ENCODE assay signal across 12 cellular contexts in the genomic region with DNA sequence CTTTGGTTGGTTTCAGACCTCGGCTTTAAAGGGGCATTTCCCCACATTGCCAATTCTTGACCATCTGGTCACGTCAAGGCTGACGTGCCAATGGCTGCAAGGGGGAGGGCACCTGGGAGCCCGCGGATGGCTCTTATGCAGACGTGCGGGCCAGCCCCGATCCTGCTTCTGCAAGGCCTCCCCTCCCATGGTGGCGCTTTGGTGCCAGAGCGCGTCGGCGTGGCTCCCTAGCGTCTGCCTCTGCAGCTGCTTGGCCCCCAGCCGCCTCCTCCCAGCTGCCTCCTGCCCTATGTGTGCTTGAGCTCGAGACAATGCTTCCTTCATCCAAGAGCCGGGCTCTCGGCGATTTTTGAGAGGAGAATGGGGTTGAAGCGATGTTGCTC. TPM values are rescaled to one million over a fixed set of nuclear protein-coding genes. Genes with fewer than 3 reads are reported as not detected.
DNase-seq lines count a peak whose midpoint lies in the region; ATAC-seq, FAIRE-seq and TF ChIP-seq lines count a peak whose summit lies in the region.
"Had no signal": no experiment of that assay in that cellular context is flagged by ENCODE, and none has a peak within 500 bp of the region (broad histone marks: within the 10 kb centered on the region; RNA-seq: fewer than 3 reads in every experiment).

No MANE protein-coding gene starts in this region.

- no peak overlapping the region for H3K18ac ChIP-seq in mesenchymal stem cell (ENCODE audit: low read depth in 1 of 2, low read length in 2 of 2)

- no peak overlapping the region for H3K14ac ChIP-seq in mesenchymal stem cell (ENCODE audit: low read length in 2 of 2)

- no peak for TF ChIP-seq RAD21 in K562 (CRISPR knock-in tag; conservative IDR thresholded peaks at IDR 0.05 in 1 of 2, IDR thresholded peaks at IDR 0.05 in 1 of 2)

- POLR2A ChIA-PET in activated CD4-positive, alpha-beta memory T cell treated with anti-CD3 and anti-CD28 coated beads, Interleukin-2, amount 10 ng/mL, durations not matched to agents 7 days and 5 days (lab: Charles Lee): interaction anchor here (2.8 to 3.0 kb wide), 3 partner anchors 23 to 43 kb away, joined by 30 to 48 read pairs (median 36); no protein-coding TSS in a partner anchor
- POLR2A ChIA-PET in activated CD4-positive, alpha-beta memory T cell treated with anti-CD3 and anti-CD28 coated beads for 36 hours (lab: Charles Lee): interaction anchor here (2.2 to 2.6 kb wide), 2 partner anchors 33 to 43 kb away, joined by 9 to 16 read pairs; no protein-coding TSS in a partner anchor
- POLR2A ChIA-PET in K562 (lab: Yijun Ruan, JAX): interaction anchor here (0.6 to 2.0 kb wide), 2 partner anchors 18 to 62 kb away, joined by 3 to 5 read pairs; no protein-coding TSS in a partner anchor

- intact Hi-C loops in activated CD4-positive, alpha-beta memory T cell treated with anti-CD3 and anti-CD28 coated beads for 36 hours (cut with micrococcal nuclease): no loop called here
- intact Hi-C loops in K562 (cut with micrococcal nuclease): no loop called here

- H2BK5ac ChIP-seq in mesenchymal stem cell (ENCODE audit: low read depth, low read length, poor library complexity, severe bottlenecking): no peak overlapping the region

- peaks cover 45% of the 10 kb centered on the region for H3K36me3 Mint-ChIP-seq in activated CD4-positive, alpha-beta memory T cell treated with anti-CD3 and anti-CD28 coated beads, Interleukin-2, amount 10 ng/mL, durations not matched to agents 7 days and 5 days (ENCODE audit: low read depth)
- peaks cover 20% of the 10 kb centered on the region for H3K36me3 Mint-ChIP-seq in activated CD4-positive, alpha-beta memory T cell treated with anti-CD3 and anti-CD28 coated beads for 36 hours
- H3K36me3 Mint-ChIP-seq in osteocyte (ENCODE audit: unreplicated experiment): peaks cover 6% of the 10 kb centered on the region

- no peak for FAIRE-seq in K562 (lab: Jason Lieb, UNC)
- FAIRE-seq: A204.1 had no signal

- peaks cover 26% of the 10 kb centered on the region for H4K20me1 ChIP-seq in K562 (replicated peaks; ENCODE audit: control insufficient read depth, insufficient read depth, low read length)

- H2BK12ac ChIP-seq in mesenchymal stem cell (ENCODE audit: low read length in 2 of 2): no peak overlapping the region

- H3K79me1 ChIP-seq in mesenchymal stem cell (replicated peaks; ENCODE audit: low read length, poor library complexity, severe bottlenecking): peaks cover 4% of the 10 kb centered on the region

- H3K4me3 Mint-ChIP-seq in activated CD4-positive, alpha-beta memory T cell treated with anti-CD3 and anti-CD28 coated beads, Interleukin-2, amount 10 ng/mL, durations not matched to agents 7 days and 5 days: peak overlapping the region; percentile 24
- no peak overlapping the region for H3K4me3 Mint-ChIP-seq in activated CD4-positive, alpha-beta memory T cell treated with anti-CD3 and anti-CD28 coated beads for 36 hours
- no peak overlapping the region for H3K4me3 Mint-ChIP-seq in osteocyte (ENCODE audit: unreplicated experiment)

- H3K36me3 ChIP-seq in K562 (ENCODE audit: control insufficient read depth, insufficient read depth, low read length) (peaks cover 10% of the 10 kb centered on the region; the same call in 2 of the 3 replicates), mesenchymal stem cell (ENCODE audit: control insufficient read depth in 1 of 2, insufficient read depth in 2 of 2, low read depth in 1 of 2, low read length in 2 of 2) (peaks cover 6 to 33% of the 10 kb centered on the region in 2 experiments)

- in situ Hi-C loops in K562 (cut with MboI): no loop called here

- TF ChIP-seq CTCF in K562 (IDR thresholded peaks at IDR 0.05 in 2 of 3, conservative IDR thresholded peaks at IDR 0.05 in 1 of 3; ENCODE audit: insufficient read depth in 2 of 3, low read depth in 1 of 3, low read length in 3 of 3) (no peak), osteocyte (IDR thresholded peaks at IDR 0.05) (no peak)

- no peak overlapping the region for H4K8ac ChIP-seq in mesenchymal stem cell (ENCODE audit: low read length)

- H2AK5ac ChIP-seq in mesenchymal stem cell (ENCODE audit: low read length, severe bottlenecking): no peak overlapping the region

- peaks cover 42% of the 10 kb centered on the region for H3K4me1 Mint-ChIP-seq in activated CD4-positive, alpha-beta memory T cell treated with anti-CD3 and anti-CD28 coated beads, Interleukin-2, amount 10 ng/mL, durations not matched to agents 7 days and 5 days
- peaks cover 52% of the 10 kb centered on the region for H3K4me1 Mint-ChIP-seq in activated CD4-positive, alpha-beta memory T cell treated with anti-CD3 and anti-CD28 coated beads for 36 hours (ENCODE audit: low read depth)
- peaks cover 39% of the 10 kb centered on the region for H3K4me1 Mint-ChIP-seq in osteocyte (ENCODE audit: unreplicated experiment)

- no peak overlapping the region for H3K4me2 ChIP-seq in K562 (ENCODE audit: insufficient read depth, low read length)
- no peak overlapping the region for H3K4me2 ChIP-seq in mesenchymal stem cell (ENCODE audit: low read length, poor library complexity, severe bottlenecking)

- peak overlapping the region; percentile 3 for H4K91ac ChIP-seq in mesenchymal stem cell (ENCODE audit: low read length)

- no peak overlapping the region for H3K23ac ChIP-seq in mesenchymal stem cell (ENCODE audit: low read length in 2 of 2)

- no peaks in the 10 kb centered on the region for H3K27me3 Mint-ChIP-seq in activated CD4-positive, alpha-beta memory T cell treated with anti-CD3 and anti-CD28 coated beads, Interleukin-2, amount 10 ng/mL, durations not matched to agents 7 days and 5 days
- H3K27me3 Mint-ChIP-seq in activated CD4-positive, alpha-beta memory T cell treated with anti-CD3 and anti-CD28 coated beads for 36 hours: no peaks in the 10 kb centered on the region
- H3K27me3 Mint-ChIP-seq in osteocyte (ENCODE audit: unreplicated experiment): no peaks in the 10 kb centered on the region

- no peak overlapping the region for H2BK120ac ChIP-seq in mesenchymal stem cell (ENCODE audit: low read depth, low read length)

- H3K27me3 ChIP-seq in K562 (ENCODE audit: control insufficient read depth in 2 of 2, insufficient read depth in 2 of 2, low read length in 2 of 2) (no peaks in the 10 kb centered on the region), mesenchymal stem cell (ENCODE audit: control insufficient read depth in 1 of 2, insufficient read depth in 1 of 2, low read length in 2 of 2) (no peaks in the 10 kb centered on the region)

- H3K27ac ChIP-seq in K562 (ENCODE audit: extremely low read depth, low read depth, low read length): peak overlapping the region; percentile 85; the same call in 1 of the 3 replicates
- H3K27ac ChIP-seq in mesenchymal stem cell (ENCODE audit: low read length, poor library complexity, severe bottlenecking): no peak overlapping the region

- H2AFZ ChIP-seq in K562 (ENCODE audit: low read depth, low read length): no peak overlapping the region
- no peak overlapping the region for H2AFZ ChIP-seq in mesenchymal stem cell (ENCODE audit: low read depth, low read length)

- TF ChIP-seq POLR2A in K562 (conservative IDR thresholded peaks at IDR 0.05): no peak

- H3K9me1 ChIP-seq in K562 (ENCODE audit: control insufficient read depth, insufficient read depth, low read length): peaks cover 16% of the 10 kb centered on the region

- H3K9ac ChIP-seq in K562 (ENCODE audit: insufficient read depth in 1 of 2, low read depth in 2 of 2, low read length in 2 of 2): 0 out of 4 replicates have a peak overlapping the region, but pooled peaks of 1 of the 2 experiments have one; percentile 3
- peak overlapping the region; percentile 3 for H3K9ac ChIP-seq in mesenchymal stem cell (ENCODE audit: low read length)

- H3K4me3 ChIP-seq in K562 (no peak overlapping the region), mesenchymal stem cell (ENCODE audit: insufficient read depth in 1 of 2, low read depth in 1 of 2, low read length in 2 of 2) (peak overlapping the region in 1 of 2 experiments; percentile 62)

- no TSS peak for BruUV-seq in K562 (replicated peaks; lab: Mats Ljungman, UMichigan)

- H3K4ac ChIP-seq in mesenchymal stem cell (ENCODE audit: low read depth in 1 of 2, low read length in 2 of 2): no peak overlapping the region

- H3K9me3 Mint-ChIP-seq in activated CD4-positive, alpha-beta memory T cell treated with anti-CD3 and anti-CD28 coated beads, Interleukin-2, amount 10 ng/mL, durations not matched to agents 7 days and 5 days: peaks cover 17% of the 10 kb centered on the region
- H3K9me3 Mint-ChIP-seq in activated CD4-positive, alpha-beta memory T cell treated with anti-CD3 and anti-CD28 coated beads for 36 hours: no peaks in the 10 kb centered on the region
- no peaks in the 10 kb centered on the region for H3K9me3 Mint-ChIP-seq in osteocyte (ENCODE audit: unreplicated experiment)

- no peak for TF ChIP-seq EP300 in K562 (IDR thresholded peaks at IDR 0.05; ENCODE audit: low read length)

- H3K27ac Mint-ChIP-seq in activated CD4-positive, alpha-beta memory T cell treated with anti-CD3 and anti-CD28 coated beads, Interleukin-2, amount 10 ng/mL, durations not matched to agents 7 days and 5 days: no peak overlapping the region
- H3K27ac Mint-ChIP-seq in activated CD4-positive, alpha-beta memory T cell treated with anti-CD3 and anti-CD28 coated beads for 36 hours: no peak overlapping the region
- H3K27ac Mint-ChIP-seq in osteocyte (ENCODE audit: unreplicated experiment): no peak overlapping the region

- DNase-seq in activated CD4-positive, alpha-beta memory T cell treated with anti-CD3 and anti-CD28 coated beads, Interleukin-2, amount 10 ng/mL, durations not matched to agents 7 days and 5 days: no peak
- no peak for DNase-seq in activated CD4-positive, alpha-beta memory T cell treated with anti-CD3 and anti-CD28 coated beads for 36 hours
- DNase-seq in K562 (ENCODE audit: extremely low read depth in 1 of 4, low spot score in 3 of 4) (no peak), mesenchymal stem cell (no peak), superior temporal gyrus (ENCODE audit: extremely low spot score) (peak; percentile 93), DMS53 (lab: John Stamatoyannopoulos, UW) (no peak), osteocyte (ENCODE audit: extremely low spot score, unreplicated experiment) (no peak)
- DNase-seq: NCI-H69; stimulated activated CD4-positive, alpha-beta T cell treated with anti-CD3 and anti-CD28 coated beads, Interleukin-12 subunit alpha, Interleukin-12 subunit beta, amount 100 ng/mL, for 4 hours; T1000 had no signal

- H3K9me3 ChIP-seq in K562 (replicated peaks; ENCODE audit: control insufficient read depth, insufficient read depth, low read depth, low read length): peaks cover 14% of the 10 kb centered on the region
- H3K9me3 ChIP-seq in mesenchymal stem cell (ENCODE audit: control insufficient read depth, low read length): no peaks in the 10 kb centered on the region

- H3K4me1 ChIP-seq in K562 (replicated peaks in 1 of 2; ENCODE audit: control insufficient read depth in 2 of 2, insufficient read depth in 2 of 2, low read length in 2 of 2) (peaks cover 20 to 44% of the 10 kb centered on the region in 2 experiments), mesenchymal stem cell (ENCODE audit: control insufficient read depth, insufficient read depth, low read depth, low read length) (peaks cover 20% of the 10 kb centered on the region)

- 83% methylated on average over 18 of the region's 20 CpGs for WGBS in K562 (ENCODE audit: insufficient coverage, low coverage, missing lambda C conversion rate)
- WGBS in mesenchymal stem cell: 97% methylated on average over 20 of the region's 20 CpGs

- CTCF ChIA-PET in activated CD4-positive, alpha-beta memory T cell treated with anti-CD3 and anti-CD28 coated beads, Interleukin-2, amount 10 ng/mL, durations not matched to agents 7 days and 5 days (lab: Charles Lee): interaction anchor here (1.3 kb wide), 1 partner anchor 124 kb away, joined by 4 read pairs; no protein-coding TSS in a partner anchor
- CTCF ChIA-PET in activated CD4-positive, alpha-beta memory T cell treated with anti-CD3 and anti-CD28 coated beads for 36 hours (lab: Charles Lee): interaction anchor here (1.0 kb wide), 1 partner anchor 27 kb away, joined by 3 read pairs; no protein-coding TSS in a partner anchor
- CTCF ChIA-PET in K562 (lab: Yijun Ruan, JAX; ENCODE audit: low intra/inter-chr PET ratio): no interaction called here

- peaks cover 97% of the 10 kb centered on the region for H3K79me2 ChIP-seq in K562 (ENCODE audit: control insufficient read depth, insufficient read depth, low read length)

- ATAC-seq in K562: no peak
- ATAC-seq in GM19463 (IDR thresholded peaks at IDR 0.05; ENCODE audit: unreplicated experiment): no peak

- H2BK15ac ChIP-seq in mesenchymal stem cell (ENCODE audit: low read depth, poor library complexity, severe bottlenecking): no peak overlapping the region

RNA-seq across cellular contexts. Expression of a gene that starts 29.1 kb away (rescaled TPM):
- total RNA-seq in activated CD4-positive, alpha-beta memory T cell treated with anti-CD3 and anti-CD28 coated beads, Interleukin-2, amount 10 ng/mL, durations not matched to agents 7 days and 5 days: 10 to 100 TPM; 58.0 to 61.5 TPM
- 10 to 100 TPM; 28.3 to 28.9 TPM for total RNA-seq in activated CD4-positive, alpha-beta memory T cell treated with anti-CD3 and anti-CD28 coated beads for 36 hours
- total RNA-seq in K562 (2011; cell fraction: chromatin; rRNA removed; ENCODE audit: low replicate concordance): 25.0 and 40.0 TPM in 2 replicates
- 28.2 and 34.2 TPM in 2 replicates for total RNA-seq in K562 (2011; cell fraction: nucleolus; rRNA removed)
- total RNA-seq in K562 (2011; cell fraction: nucleoplasm; rRNA removed): 21.0 and 24.4 TPM in 2 replicates
- 10.8 and 16.6 TPM in 2 replicates for total RNA-seq in K562 (2014; rRNA removed)
- 2.8 and 3.2 TPM in 2 replicates for total RNA-seq in K562 (2014; rRNA removed; fragmentation: Illumina TruSeq; extraction: Trizol)
- total RNA-seq in K562 (2015; rRNA removed; fragmentation: Illumina TruSeq; extraction: Trizol): 4.6 and 5.6 TPM in 2 replicates
- total RNA-seq in K562 (2021): 55.4 and 60.5 TPM in 2 replicates
- polyA plus RNA-seq in K562 (2011; rRNA removed): 3.1 and 4.6 TPM in 2 replicates
- 3.6 and 6.1 TPM in 2 replicates for polyA plus RNA-seq in K562 (2011; cell fraction: cytosol; rRNA removed)
- polyA plus RNA-seq in K562 (2011; cell fraction: nucleus; rRNA removed): 8.6 and 16.4 TPM in 2 replicates
- polyA plus RNA-seq in K562 (2012): 13.2 and 13.6 TPM in 2 replicates
- 15.8 and 21.4 TPM in 2 replicates for polyA plus RNA-seq in K562 (2014; fragmentation: Illumina TruSeq; extraction: Trizol)
- under 1 TPM; 0.10 to 0.39 TPM for polyA plus RNA-seq in K562 (2014; fragmentation: Nextera tagmentation; extraction: Ambion mirVana)
- 16.4 and 17.0 TPM in 2 replicates for polyA plus RNA-seq in K562 (2014; rRNA removed)
- polyA minus RNA-seq in K562 (2011; rRNA and poly(A)+ RNA removed): 2.7 and 4.6 TPM in 2 replicates
- 20.6 and 21.9 TPM in 2 replicates for polyA minus RNA-seq in K562 (2011; cell fraction: cytosol; rRNA and poly(A)+ RNA removed)
- polyA minus RNA-seq in K562 (2011; cell fraction: nucleus; rRNA and poly(A)+ RNA removed): 8.6 and 10.9 TPM in 2 replicates
- polyA plus RNA-seq in mesenchymal stem cell (2013, experiment 1 of 2): 43.3 TPM
- 44.2 TPM for polyA plus RNA-seq in mesenchymal stem cell (2013, experiment 2 of 2)
- 131 and 132 TPM in 2 replicates for total RNA-seq in osteocyte
